8 cellular contexts compared by ENCODE assay signal in the genomic region with DNA sequence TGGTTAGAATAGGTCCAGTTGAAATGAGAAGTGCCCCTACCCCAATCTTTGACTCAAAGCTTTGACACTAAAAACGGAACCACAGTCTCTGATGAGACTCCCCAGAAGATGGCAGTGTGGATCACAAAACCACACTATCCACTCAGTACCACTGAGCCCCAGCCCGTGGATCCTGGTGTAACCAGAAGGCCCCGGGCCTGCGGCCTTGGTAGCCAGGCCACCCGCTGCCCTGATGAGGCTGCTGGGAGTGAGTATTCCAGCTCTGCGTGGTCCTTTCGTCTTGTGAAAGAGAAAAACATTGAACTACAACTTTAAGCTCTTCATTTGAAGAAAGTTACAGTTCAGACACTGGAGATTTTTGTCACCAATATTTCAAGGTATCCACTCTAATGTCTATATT. TPM values are rescaled to one million over a fixed set of nuclear protein-coding genes. Genes with fewer than 3 reads are reported as not detected.
A peak's percentile ranks its signal among the peaks of the same experiment; 100 is the strongest.
DNase-seq lines count a peak whose midpoint lies in the region; ATAC-seq and TF ChIP-seq lines count a peak whose summit lies in the region.

No MANE protein-coding gene starts in this region.

- BruUV-seq in Calu3 (replicated peaks; lab: Mats Ljungman, UMichigan), result no TSS peak

- CTCF ChIA-PET in Calu3 (lab: Charles Lee), result interaction anchor here (0.6 to 2.0 kb wide), 10 partner anchors 11 to 486 kb away, joined by 3 to 11 read pairs (median 4); a partner anchor contains a TSS

- no peak for TF ChIP-seq POLR2A in lower leg skin (IDR thresholded peaks at IDR 0.05)

- H3K27me3 Mint-ChIP-seq in Calu3 (ENCODE audit: unreplicated experiment), result peaks cover 12% of the 10 kb centered on the region

- H3K4me1 Mint-ChIP-seq in Calu3 (ENCODE audit: low read depth, unreplicated experiment), result peaks cover 9% of the 10 kb centered on the region

- H3K4me3 Mint-ChIP-seq in Calu3 (ENCODE audit: low read depth, unreplicated experiment), result no peak overlapping the region

- no peaks in the 10 kb centered on the region for H3K9me3 Mint-ChIP-seq in Calu3 (ENCODE audit: low read depth, unreplicated experiment)

- no peaks in the 10 kb centered on the region for H3K27me3 ChIP-seq in dorsolateral prefrontal cortex

- H3K27ac ChIP-seq in dorsolateral prefrontal cortex, result peak overlapping the region in 45 of 59 donors; percentile 4 to 83 (median 56)

- no peak overlapping the region for H3K4me3 ChIP-seq in HFF-Myc (replicated peaks; ENCODE audit: low read depth, low read length)
- H3K4me3 ChIP-seq in dorsolateral prefrontal cortex, result peak overlapping the region in 6 of 59 donors; percentile 8 to 27 (median 23)
- H3K4me3 ChIP-seq in lower leg skin (ENCODE audit: low read depth, poor library complexity, severe bottlenecking), result no peak overlapping the region

- no peak overlapping the region for H3K27ac Mint-ChIP-seq in Calu3 (ENCODE audit: unreplicated experiment)

- ATAC-seq in HG02571 (IDR thresholded peaks at IDR 0.05; ENCODE audit: unreplicated experiment), result no peak

- DNase-seq in Calu3 (peak; percentile 66), HFF-Myc (ENCODE audit: extremely low read depth, low read depth) (no peak), NCI-H526 (lab: John Stamatoyannopoulos, UW) (peak; percentile 16 to 79), dorsolateral prefrontal cortex (peak; percentile 70 to 88 (median 80)), lower leg skin (ENCODE audit: low spot score in 2 of 2) (peak; percentile 72 to 89)
- peak; percentile 51 to 66 for DNase-seq in activated CD4-positive, alpha-beta T cell treated with anti-CD3 and anti-CD28 coated beads, Interleukin-2, amount 50 U/mL, for 48 hours
- peak; percentile 29 to 38 for DNase-seq in stimulated activated CD4-positive, alpha-beta T cell treated with anti-CD3 and anti-CD28 coated beads, Interleukin-4, amount 100 ng/mL, for 4 hours

- 7 to 8% methylated on average over 7 of the region's 7 CpGs for WGBS in lower leg skin, 2 donors

- TF ChIP-seq CTCF in Calu3 (IDR thresholded peaks at IDR 0.05; ENCODE audit: unreplicated experiment), result peak; percentile 37
- TF ChIP-seq CTCF in HFF-Myc (IDR thresholded peaks at IDR 0.05; ENCODE audit: low read depth, low read length, missing control alignments), result peak; percentile 60
- peak; percentile 32 to 96 (median 86) for TF ChIP-seq CTCF in dorsolateral prefrontal cortex (IDR thresholded peaks at IDR 0.05 in 54 of 56, conservative IDR thresholded peaks at IDR 0.05 in 2 of 56; ENCODE audit: low read depth in 1 of 56, partially characterized antibody in 56 of 56)
- no peak for TF ChIP-seq CTCF in lower leg skin (IDR thresholded peaks at IDR 0.05)

- H3K36me3 Mint-ChIP-seq in Calu3 (ENCODE audit: insufficient read depth, unreplicated experiment), result no peaks in the 10 kb centered on the region

- intact Hi-C loops in Calu3 (cut with micrococcal nuclease; ENCODE audit: unreplicated experiment) (loop anchor here (1.0 to 5.0 kb wide), 2 partner anchors 101 to 450 kb away; no protein-coding TSS in a partner anchor), dorsolateral prefrontal cortex (cut with DNase I) (loop anchor here (2.0 to 5.0 kb wide), 4 partner anchors 46 to 453 kb away; a partner anchor contains a TSS), lower leg skin (cut with DNase I; ENCODE audit: low total_unique reads) (loop anchor here (5.0 kb wide), 1 partner anchor 446 kb away; no protein-coding TSS in a partner anchor)

RNA-seq across cellular contexts. Expression of a gene that starts 42.2 kb away (rescaled TPM):
- total RNA-seq in Calu3 (2022), result 6.5 and 7.7 TPM in 2 replicates
- 1 to 10 TPM in 84 of 120 experiments, under 1 TPM in 27, not detected in 9; 0.58 to 7.0 (median 1.4) TPM for total RNA-seq in dorsolateral prefrontal cortex
- 10 to 100 TPM in 1 of 4 donors, 1 to 10 TPM in 2, under 1 TPM in 1; 0.99 to 12.1 (median 6.6) TPM for total RNA-seq in lower leg skin

RNA-seq across cellular contexts. Expression of a gene that starts 45.0 kb away (rescaled TPM):
- 89.5 and 90.2 TPM in 2 replicates for total RNA-seq in Calu3 (2022)
- 100 to 1,000 TPM in 29 of 120 experiments, 10 to 100 TPM in 91; 51.7 to 157 (median 86.4) TPM for total RNA-seq in dorsolateral prefrontal cortex
- 100 to 1,000 TPM in 3 of 4 donors, 10 to 100 TPM in 1; 66.3 to 136 (median 118) TPM for total RNA-seq in lower leg skin

Comparison
In these comparisons a context has a peak if more than half of its experiments do, and no peak if none do; other contexts are left out.
1. CTCF ChIP-seq: peak in Calu3 (single experiment), HFF-Myc (single experiment) and dorsolateral prefrontal cortex (56 of 56); none in lower leg skin (0 of 3).